8 cellular contexts compared by ENCODE assay signal in genomic region chr3:128011140-128011539, GRCh38. TPM values are rescaled to one million over a fixed set of nuclear protein-coding genes. Genes with fewer than 3 reads are reported as not detected.
DNase-seq lines count a peak whose midpoint lies in the region; ATAC-seq and TF ChIP-seq lines count a peak whose summit lies in the region.

No MANE protein-coding gene starts in this region.

- H3K27me3 ChIP-seq in RWPE2 (ENCODE audit: insufficient read depth, poor library complexity, severe bottlenecking) (no peaks in the 10 kb centered on the region), thyroid gland (no peaks in the 10 kb centered on the region)

- TF ChIP-seq CTCF in RWPE2 (IDR thresholded peaks at IDR 0.05; ENCODE audit: poor library complexity, severe bottlenecking) (peak; percentile 74), fibroblast of villous mesenchyme (IDR thresholded peaks at IDR 0.05; ENCODE audit: insufficient read depth, low read depth, low read length) (peak; percentile 57), thyroid gland (IDR thresholded peaks at IDR 0.05) (peak in 2 of 6 experiments; percentile 32 to 48)

- peak; percentile 82; the same call in 2 of the 3 replicates for ATAC-seq in RWPE2 (ENCODE audit: low read depth)

- H3K4me3 ChIP-seq in RWPE2 (ENCODE audit: severe bottlenecking) (no peak overlapping the region), fibroblast of villous mesenchyme (ENCODE audit: low read depth, low read length) (no peak overlapping the region), thyroid gland (replicated peaks in 1 of 3) (no peak overlapping the region)

- peaks cover 3% of the 10 kb centered on the region for H3K4me1 ChIP-seq in RWPE2 (ENCODE audit: insufficient read depth, poor library complexity, severe bottlenecking)
- H3K4me1 ChIP-seq in thyroid gland = no peaks in the 10 kb centered on the region

- H3K9me3 ChIP-seq in RWPE2 (ENCODE audit: severe bottlenecking) (no peaks in the 10 kb centered on the region), thyroid gland (no peaks in the 10 kb centered on the region)

- peak; percentile 57 for DNase-seq in DMS 273 treated with DMSO at 0.1 percent for 48 hours (lab: John Stamatoyannopoulos, UW)
- DNase-seq in HuH-7.5 (ENCODE audit: low spot score) = peak; percentile 42
- no peak for DNase-seq in RWPE2 (ENCODE audit: low spot score)
- DNase-seq in fibroblast of villous mesenchyme (ENCODE audit: low read depth) = peak; percentile 53
- peak; percentile 67 to 69 for DNase-seq in thyroid gland
- DNase-seq in midbrain (lab: John Stamatoyannopoulos, UW) = no peak
- no peak for DNase-seq in activated gamma-delta T cell (lab: John Stamatoyannopoulos, UW)
- DNase-seq in SW 1271 (lab: John Stamatoyannopoulos, UW) = no peak

- WGBS in thyroid gland, 2 donors = 4 to 5% methylated on average over 10 to 12 of the region's 12 CpGs

- intact Hi-C loops in thyroid gland (cut with DNase I) = no loop called here

- H3K27ac ChIP-seq in RWPE2 (ENCODE audit: poor library complexity, severe bottlenecking) (no peak overlapping the region), thyroid gland (no peak overlapping the region)

- no peaks in the 10 kb centered on the region for H3K36me3 ChIP-seq in RWPE2 (ENCODE audit: low read depth)
- no peaks in the 10 kb centered on the region for H3K36me3 ChIP-seq in thyroid gland

- no peak for TF ChIP-seq POLR2A in thyroid gland (IDR thresholded peaks at IDR 0.05)

RNA-seq across cellular contexts. Expression of gene SEC61A1, which starts 41.1 kb away (rescaled TPM):
- total RNA-seq in fibroblast of villous mesenchyme (298 and 383 TPM in 2 replicates), thyroid gland (100 to 1,000 TPM; 104 to 218 (median 165) TPM)

Comparison
In these comparisons a context has a peak if more than half of its experiments do, and no peak if none do; other contexts are left out.
1. DNase-seq: peak in DMS 273 treated with DMSO at 0.1 percent for 48 hours (single experiment), HuH-7.5 (single experiment), fibroblast of villous mesenchyme (single experiment) and thyroid gland (2 of 2); none in RWPE2 (single experiment), midbrain (single experiment), activated gamma-delta T cell (single experiment) and SW 1271 (0 of 2).